ENCODE assay signal across 10 cellular contexts in the genomic region with DNA sequence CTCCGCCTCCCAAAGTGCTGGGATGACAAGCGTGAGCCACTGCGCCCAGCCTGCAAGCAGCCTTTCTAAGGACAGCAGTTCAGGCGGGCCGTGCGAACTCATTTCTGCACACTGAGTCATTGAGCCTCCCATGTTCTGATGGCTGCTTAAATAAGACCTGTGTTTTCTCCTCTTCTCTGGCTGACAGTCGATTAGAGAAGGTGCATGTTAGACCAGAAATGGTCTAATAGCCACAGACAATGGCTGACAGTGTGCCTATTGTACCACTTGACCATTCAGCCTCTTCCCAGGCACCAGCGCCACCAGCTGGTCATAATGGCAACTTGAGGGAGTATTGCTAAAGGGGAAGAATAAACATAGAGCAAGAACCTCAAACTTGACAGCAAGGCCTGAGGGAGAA. TPM values are rescaled to one million over a fixed set of nuclear protein-coding genes. Genes with fewer than 3 reads are reported as not detected.
DNase-seq lines count a peak whose midpoint lies in the region; ATAC-seq, FAIRE-seq and TF ChIP-seq lines count a peak whose summit lies in the region.
"Had no signal": no experiment of that assay in that cellular context is flagged by ENCODE, and none has a peak within 500 bp of the region (broad histone marks: within the 10 kb centered on the region; RNA-seq: fewer than 3 reads in every experiment).

No MANE protein-coding gene starts in this region.

- TF ChIP-seq CTCF in right atrium auricular region (IDR thresholded peaks at IDR 0.05), result peak in 1 of 2 donors; percentile 59
- TF ChIP-seq CTCF in esophagus squamous epithelium (IDR thresholded peaks at IDR 0.05), result peak in 5 of 6 experiments; percentile 23 to 46 (median 25)
- no peak for TF ChIP-seq CTCF in vagina (IDR thresholded peaks at IDR 0.05)

- H3K27ac ChIP-seq in right atrium auricular region, result no peak overlapping the region
- H3K27ac ChIP-seq in esophagus squamous epithelium, result no peak overlapping the region
- H3K27ac ChIP-seq in vagina, result no peak overlapping the region

- WGBS in esophagus squamous epithelium, 2 donors, result 66 to 74% methylated on average over 7 to 8 of the region's 8 CpGs

- H3K27me3 ChIP-seq in right atrium auricular region (no peaks in the 10 kb centered on the region), esophagus squamous epithelium (no peaks in the 10 kb centered on the region), vagina (no peaks in the 10 kb centered on the region)

- DNase-seq in Right ventricle myocardium inferior (ENCODE audit: missing footprints) (no peak), right atrium auricular region (ENCODE audit: low spot score) (no peak), HTR-8/SVneo (ENCODE audit: insufficient read length, low spot score) (peak; percentile 14), esophagus squamous epithelium (lab: John Stamatoyannopoulos, UW) (no peak), nucleus accumbens (lab: John Stamatoyannopoulos, UW) (peak in 44 of 56 donors; percentile 10 to 87 (median 44)), vagina (ENCODE audit: extremely low spot score in 2 of 2) (no peak)

- peak; percentile 33 for FAIRE-seq in HTR-8/SVneo (lab: Jason Lieb, UNC)
- FAIRE-seq: colon had no signal

- intact Hi-C loops in Right ventricle myocardium inferior (cut with DNase I), result loop anchor here (1.0 to 10.0 kb wide), 3 partner anchors 96 to 1102 kb away; partner anchors contain the start of gene NXT1
- intact Hi-C loops in esophagus squamous epithelium (cut with DNase I), result no loop called here
- intact Hi-C loops in vagina (cut with DNase I), result loop anchor here (10.0 kb wide), 1 partner anchor 218 kb away; no protein-coding TSS in a partner anchor

- ATAC-seq in Right ventricle myocardium inferior, result peak; percentile 52
- ATAC-seq in SK-N-SH treated with all-trans-retinoic acid at 6 μM for 48 hours, result peak; percentile 85
- no peak for ATAC-seq in HG03039 (IDR thresholded peaks at IDR 0.05; ENCODE audit: unreplicated experiment)

- no peaks in the 10 kb centered on the region for H3K9me3 ChIP-seq in right atrium auricular region
- H3K9me3 ChIP-seq in esophagus squamous epithelium, result no peaks in the 10 kb centered on the region
- no peaks in the 10 kb centered on the region for H3K9me3 ChIP-seq in vagina

- H3K4me3 ChIP-seq in right atrium auricular region (no peak overlapping the region), esophagus squamous epithelium (no peak overlapping the region), vagina (no peak overlapping the region)

- H3K36me3 ChIP-seq in right atrium auricular region (no peaks in the 10 kb centered on the region), esophagus squamous epithelium (no peaks in the 10 kb centered on the region), vagina (no peaks in the 10 kb centered on the region)

- H3K4me1 ChIP-seq in right atrium auricular region (no peaks in the 10 kb centered on the region), esophagus squamous epithelium (peaks cover 0 to 8% (median 0%) of the 10 kb centered on the region in 3 donors), vagina (no peaks in the 10 kb centered on the region)

- no peak for TF ChIP-seq POLR2A in esophagus squamous epithelium (IDR thresholded peaks at IDR 0.05)
- TF ChIP-seq POLR2A in vagina (IDR thresholded peaks at IDR 0.05), result no peak

TF ChIP-seq in SK-N-SH treated with all-trans-retinoic acid at 6 μM for 48 hours, 23 proteins besides CTCF, POLR2A, EP300 and RAD21:
- TF ChIP-seq ZC3H10 (CRISPR knock-in tag; IDR thresholded peaks at IDR 0.05), result no peak
- TF ChIP-seq ZNF565 (CRISPR knock-in tag; conservative IDR thresholded peaks at IDR 0.05; ENCODE audit: low read depth), result no peak
- TF ChIP-seq TOX (CRISPR knock-in tag; IDR thresholded peaks at IDR 0.05; ENCODE audit: borderline replicate concordance), result no peak
- TF ChIP-seq OSR1 (CRISPR knock-in tag; IDR thresholded peaks at IDR 0.05), result no peak
- TF ChIP-seq SNAI2 (CRISPR knock-in tag; IDR thresholded peaks at IDR 0.05), result no peak
- no peak for TF ChIP-seq ISL1 (CRISPR knock-in tag; IDR thresholded peaks at IDR 0.05)
- no peak for TF ChIP-seq BACH2 (CRISPR knock-in tag; IDR thresholded peaks at IDR 0.05; ENCODE audit: borderline replicate concordance)
- no peak for TF ChIP-seq CSRNP3 (CRISPR knock-in tag; IDR thresholded peaks at IDR 0.05)
- TF ChIP-seq ESRRG (CRISPR knock-in tag; IDR thresholded peaks at IDR 0.05), result no peak

RNA-seq across cellular contexts. Expression of gene CST11, which starts 6.2 kb away (rescaled TPM):
- total RNA-seq in Right ventricle myocardium inferior (not detected), right atrium auricular region (not detected), esophagus squamous epithelium (not detected), vagina (not detected)
- total RNA-seq: urinary bladder had no signal

RNA-seq across cellular contexts. Expression of gene CSTL1, which starts 7.0 kb away (rescaled TPM):
- total RNA-seq in Right ventricle myocardium inferior (not detected), right atrium auricular region (not detected), esophagus squamous epithelium (not detected), vagina (not detected)
- total RNA-seq: urinary bladder had no signal

RNA-seq across cellular contexts. Expression of gene NAPB, which starts 25.2 kb away (rescaled TPM):
- 4.7 TPM for total RNA-seq in Right ventricle myocardium inferior
- 1 to 10 TPM; 4.8 to 5.1 TPM for total RNA-seq in right atrium auricular region
- total RNA-seq in esophagus squamous epithelium, result 10 to 100 TPM in 1 of 4 donors, 1 to 10 TPM in 3; 7.7 to 16.0 (median 8.7) TPM
- total RNA-seq in vagina, result 28.5 TPM

RNA-seq across cellular contexts. Expression of gene CST8, which starts 44.4 kb away (rescaled TPM):
- not detected for total RNA-seq in Right ventricle myocardium inferior
- not detected for total RNA-seq in right atrium auricular region
- not detected for total RNA-seq in esophagus squamous epithelium
- not detected for total RNA-seq in vagina
- total RNA-seq: urinary bladder had no signal

Comparison
In these comparisons a context has a peak if more than half of its experiments do, and no peak if none do; other contexts are left out.
1. DNase-seq: peak in HTR-8/SVneo (single experiment) and nucleus accumbens (44 of 56); none in Right ventricle myocardium inferior (single experiment), right atrium auricular region (single experiment), esophagus squamous epithelium (single experiment) and vagina (0 of 2).
2. CTCF ChIP-seq: peak in esophagus squamous epithelium (5 of 6); none in vagina (0 of 3).